19 cellular contexts compared by ENCODE assay signal in genomic region chr2:130138841-130139251, GRCh38. TPM values are rescaled to one million over a fixed set of nuclear protein-coding genes. Genes with fewer than 3 reads are reported as not detected.
"Had no signal": no experiment of that assay in that cellular context is flagged by ENCODE, and none has a peak within 500 bp of the region (broad histone marks: within the 10 kb centered on the region; RNA-seq: fewer than 3 reads in every experiment).

No MANE protein-coding gene starts in this region.

RNA-seq across cellular contexts. Expression of gene POTEF, which starts 9.8 kb away (rescaled TPM):
- total RNA-seq: activated CD4-positive, alpha-beta memory T cell treated with anti-CD3 and anti-CD28 coated beads for 36 hours; activated CD4-positive, alpha-beta T cell treated with anti-CD3 and anti-CD28 coated beads, Interleukin-2, amount 10 ng/mL, durations not matched to agents 24 days and 14 days; activated CD8-positive, alpha-beta memory T cell treated with anti-CD3 and anti-CD28 coated beads for 36 hours; activated naive CD4-positive, alpha-beta T cell treated with anti-CD3 and anti-CD28 coated beads for 36 hours; activated naive CD8-positive, alpha-beta T cell treated with anti-CD3 and anti-CD28 coated beads for 36 hours; activated T-helper 1 cell treated with anti-CD3 and anti-CD28 coated beads, Interleukin-12 subunit alpha, Interleukin-12 subunit beta, Interleukin-2, Interleukin-4 antibody, amounts not matched to agents 30 ng/mL and 10 ng/mL and 1 ng/mL, durations not matched to agents 14 hours and 24 hours and 36 hours; adrenal gland; body of pancreas; endothelial cell of umbilical vein; esophagus muscularis mucosa; heart right ventricle; left ventricle myocardium inferior; transverse colon; vagina had no signal
- polyA plus RNA-seq: adrenal gland, aorta, heart right ventricle had no signal

RNA-seq across cellular contexts. Expression of gene TUBA3E, which starts 59.4 kb away (rescaled TPM):
- total RNA-seq: activated CD4-positive, alpha-beta memory T cell treated with anti-CD3 and anti-CD28 coated beads for 36 hours; activated CD4-positive, alpha-beta T cell treated with anti-CD3 and anti-CD28 coated beads, Interleukin-2, amount 10 ng/mL, durations not matched to agents 24 days and 14 days; activated CD8-positive, alpha-beta memory T cell treated with anti-CD3 and anti-CD28 coated beads for 36 hours; activated naive CD4-positive, alpha-beta T cell treated with anti-CD3 and anti-CD28 coated beads for 36 hours; activated naive CD8-positive, alpha-beta T cell treated with anti-CD3 and anti-CD28 coated beads for 36 hours; activated T-helper 1 cell treated with anti-CD3 and anti-CD28 coated beads, Interleukin-12 subunit alpha, Interleukin-12 subunit beta, Interleukin-2, Interleukin-4 antibody, amounts not matched to agents 30 ng/mL and 10 ng/mL and 1 ng/mL, durations not matched to agents 14 hours and 24 hours and 36 hours; adrenal gland; aorta; body of pancreas; cardiac muscle cell; endothelial cell of umbilical vein; esophagus muscularis mucosa; glomerular endothelial cell; mesothelial cell of epicardium; vagina had no signal
- polyA plus RNA-seq: adrenal gland, cardiac muscle cell, endothelial cell of umbilical vein, neural cell had no signal
